ENCODE assay signal across 7 cellular contexts in genomic region chr1:62271932-62272728, GRCh38. TPM values are rescaled to one million over a fixed set of nuclear protein-coding genes. Genes with fewer than 3 reads are reported as not detected.
A peak's percentile ranks its signal among the peaks of the same experiment; 100 is the strongest.
DNase-seq lines count a peak whose midpoint lies in the region; ATAC-seq, FAIRE-seq and TF ChIP-seq lines count a peak whose summit lies in the region.

No MANE protein-coding gene starts in this region.

- H3K4me3 ChIP-seq in SJCRH30 = no peak overlapping the region

- no peaks in the 10 kb centered on the region for H3K27me3 ChIP-seq in SJCRH30

- no peak overlapping the region for H3K27ac ChIP-seq in SJCRH30

- H3K9me3 ChIP-seq in SJCRH30 (replicated peaks) = no peaks in the 10 kb centered on the region; the same call in 1 of the 2 replicates

- H3K4me1 ChIP-seq in SJCRH30 = peaks cover 5% of the 10 kb centered on the region; the same call in 1 of the 2 replicates

- no peaks in the 10 kb centered on the region for H3K36me3 ChIP-seq in SJCRH30

- no peak for TF ChIP-seq CTCF in D721Med (IDR thresholded peaks at IDR 0.05; ENCODE audit: insufficient read depth, missing control alignments)

- FAIRE-seq in D721Med (lab: Jason Lieb, UNC) = no peak

- peak; percentile 92 for ATAC-seq in GM18519 (IDR thresholded peaks at IDR 0.05; ENCODE audit: low FRiP score, unreplicated experiment)
- ATAC-seq in HG02678 (IDR thresholded peaks at IDR 0.05; ENCODE audit: unreplicated experiment) = peak; percentile 89

- DNase-seq in NCI-H774 (lab: John Stamatoyannopoulos, UW) (peak; percentile 13), SJCRH30 (no peak), D721Med (ENCODE audit: insufficient read length, low spot score) (no peak)
- peak; percentile 1 for DNase-seq in activated gamma-delta T cell treated with anti-CD3 and anti-CD28 coated beads, Interleukin-2, amount 50 U/mL, for 16 hours (ENCODE audit: low read depth)
- DNase-seq in stimulated activated CD4-positive, alpha-beta T cell treated with anti-CD3 and anti-CD28 coated beads, Interleukin-1b, Interleukin-23, amount 100 ng/mL, for 4 hours (ENCODE audit: low read depth in 2 of 2) = peak; percentile 7 to 9

RNA-seq across cellular contexts. Expression of gene KANK4, which starts 47.1 kb away (rescaled TPM):
- 57.9 and 59.7 TPM in 2 replicates for total RNA-seq in SJCRH30 (2014; rRNA removed; shearing (Covaris generic))

Comparison
In these comparisons a context has a peak if more than half of its experiments do, and no peak if none do; other contexts are left out.
1. DNase-seq: peak in NCI-H774 (single experiment), activated gamma-delta T cell treated with anti-CD3 and anti-CD28 coated beads, Interleukin-2, amount 50 U/mL, for 16 hours (single experiment) and stimulated activated CD4-positive, alpha-beta T cell treated with anti-CD3 and anti-CD28 coated beads, Interleukin-1b, Interleukin-23, amount 100 ng/mL, for 4 hours (2 of 2); none in SJCRH30 (0 of 2) and D721Med (single experiment).